Comparison of ENCODE assay signal across 8 cellular contexts in genomic region chr2:88054300-88055048, GRCh38. TPM values are rescaled to one million over a fixed set of nuclear protein-coding genes. Genes with fewer than 3 reads are reported as not detected.
DNase-seq lines count a peak whose midpoint lies in the region; ATAC-seq and TF ChIP-seq lines count a peak whose summit lies in the region.

No MANE protein-coding gene starts in this region.

- peak overlapping the region; percentile 71 for H2BK5ac ChIP-seq in IMR-90 (ENCODE audit: low read depth, low read length, poor library complexity, severe bottlenecking)

- H3K27ac ChIP-seq in AG04450 (ENCODE audit: low read depth, low read length) (peak overlapping the region; percentile 94), IMR-90 (ENCODE audit: insufficient read depth, low read length) (peak overlapping the region; percentile 88), liver (ENCODE audit: low read depth in 1 of 2, low read length in 2 of 2) (peak overlapping the region; percentile 92 to 96), urinary bladder (ENCODE audit: low read depth) (peak overlapping the region; percentile 77)

- H2BK120ac ChIP-seq in IMR-90 (ENCODE audit: low read depth, low read length) = 0 out of 2 replicates have a peak overlapping the region, but pooled peaks have one; percentile 41

- peak overlapping the region; percentile 95; the same call in 1 of the 2 replicates for H4K91ac ChIP-seq in IMR-90 (ENCODE audit: insufficient read depth, low read depth, low read length)

- peak overlapping the region; percentile 81 for H2AK5ac ChIP-seq in IMR-90 (ENCODE audit: low read depth, low read length)

- H4K5ac ChIP-seq in IMR-90 (ENCODE audit: low read depth, low read length) = peak overlapping the region; percentile 53

- H4K20me1 ChIP-seq in IMR-90 (ENCODE audit: insufficient read depth, low read length) = no peaks in the 10 kb centered on the region; the same call in 1 of the 2 replicates

- intact Hi-C loops in IMR-90 (cut with micrococcal nuclease) = loop anchor here (1.0 kb wide), 1 partner anchor 16 kb away; no protein-coding TSS in a partner anchor

- H3K18ac ChIP-seq in IMR-90 (ENCODE audit: low read depth, low read length) = peak overlapping the region; percentile 75

- TF ChIP-seq RAD21 in IMR-90 (IDR thresholded peaks at IDR 0.05; ENCODE audit: low read length) = no peak
- TF ChIP-seq RAD21 in liver (IDR thresholded peaks at IDR 0.05) = no peak

- peak overlapping the region; percentile 98 for H3K9ac ChIP-seq in IMR-90 (ENCODE audit: low read depth, low read length)
- H3K9ac ChIP-seq in liver (ENCODE audit: low read depth in 1 of 2, low read length in 2 of 2) = peak overlapping the region; percentile 82 to 87

- TSS peak; percentile 20 for BruUV-seq in IMR-90 (replicated peaks; lab: Mats Ljungman, UMichigan)

- peak overlapping the region; percentile 92 for H3K4ac ChIP-seq in IMR-90 (ENCODE audit: low read depth, low read length)

- WGBS in IMR-90 (ENCODE audit: extremely low coverage in 2 of 2, insufficient read length in 1 of 2), 2 experiments = 63% methylated on average over 17 of the region's 22 CpGs; no CpG with 5 or more reads in 1 of the 2 experiments
- WGBS in liver = 52% methylated on average over 22 of the region's 22 CpGs
- 37% methylated on average over 22 of the region's 22 CpGs for WGBS in urinary bladder

- peak overlapping the region; percentile 84 for H2AK9ac ChIP-seq in IMR-90 (replicated peaks; ENCODE audit: low read depth, low read length, poor library complexity)

- H3K9me3 ChIP-seq in AG04450 (ENCODE audit: control insufficient read depth, insufficient read depth, low read length) (peaks cover 3% of the 10 kb centered on the region; the same call in 1 of the 2 replicates), IMR-90 (ENCODE audit: control insufficient read depth, insufficient read depth, low read length) (no peaks in the 10 kb centered on the region), liver (ENCODE audit: control insufficient read depth in 4 of 4, low read length in 3 of 4) (no peaks in the 10 kb centered on the region)

- H3K4me3 ChIP-seq in AG04450 (ENCODE audit: low read depth, low read length) = peak overlapping the region; percentile 80
- H3K4me3 ChIP-seq in IMR-90 (ENCODE audit: insufficient read depth, low read depth, low read length) = peak overlapping the region; percentile 95
- H3K4me3 ChIP-seq in astrocyte of the cerebellum (ENCODE audit: low read depth, low read length) = peak overlapping the region; percentile 72
- peak overlapping the region; percentile 72 to 99 (median 90) for H3K4me3 ChIP-seq in liver (ENCODE audit: low read depth in 1 of 3, low read length in 3 of 3)
- peak overlapping the region; percentile 87 for H3K4me3 ChIP-seq in urinary bladder (ENCODE audit: low read depth, low read length)

- H3K23ac ChIP-seq in IMR-90 (ENCODE audit: low read depth, low read length) = peak overlapping the region; percentile 99

- H3K14ac ChIP-seq in IMR-90 (replicated peaks; ENCODE audit: low read depth, low read length) = peak overlapping the region; percentile 98

- H4K8ac ChIP-seq in IMR-90 (ENCODE audit: low read depth in 2 of 2, low read length in 2 of 2) = peak overlapping the region; percentile 96 to 98

- POLR2A ChIA-PET in AG04450 (lab: Yijun Ruan, JAX) (interaction anchor here (0.8 to 1.2 kb wide), 4 partner anchors 13 to 38 kb away, joined by 3 to 6 read pairs (median 4); no protein-coding TSS in a partner anchor), IMR-90 (lab: Charles Lee; ENCODE audit: unreplicated experiment) (no interaction called here)

- ATAC-seq in IMR-90 (ENCODE audit: low read depth) (no peak), HG03159 (IDR thresholded peaks at IDR 0.05; ENCODE audit: unreplicated experiment) (no peak)

- peak overlapping the region; percentile 98 for H3K4me2 ChIP-seq in IMR-90 (ENCODE audit: low read depth, low read length)

- no peak overlapping the region for H2BK15ac ChIP-seq in IMR-90 (ENCODE audit: low read depth, low read length)

- CTCF ChIA-PET in AG04450 (lab: Charles Lee) (interaction anchor here (0.7 kb wide), 1 partner anchor 637 kb away, joined by 3 read pairs; no protein-coding TSS in a partner anchor), IMR-90 (lab: Yijun Ruan, JAX) (no interaction called here)

- H3K56ac ChIP-seq in IMR-90 (ENCODE audit: extremely low read depth, insufficient read depth, low read length) = peak overlapping the region; percentile 95

- peaks cover 11% of the 10 kb centered on the region for H3K4me1 ChIP-seq in IMR-90 (ENCODE audit: control insufficient read depth, insufficient read depth, low read length)
- H3K4me1 ChIP-seq in liver (ENCODE audit: control insufficient read depth in 4 of 4, insufficient read depth in 4 of 4, low read length in 3 of 4) = peaks cover 4 to 27% (median 17%) of the 10 kb centered on the region in 4 donors
- no peaks in the 10 kb centered on the region for H3K4me1 ChIP-seq in urinary bladder (ENCODE audit: insufficient read depth)

- H3K9me1 ChIP-seq in IMR-90 (ENCODE audit: insufficient read depth, low read length) = peaks cover 13% of the 10 kb centered on the region

- in situ Hi-C loops in IMR-90 (cut with MboI; ENCODE audit: low sequenced_read_pairs) = loop anchor here (25.0 kb wide), 1 partner anchor 608 kb away; no protein-coding TSS in a partner anchor
- in situ Hi-C loops in astrocyte of the cerebellum (cut with HindIII; ENCODE audit: low sequenced_read_pairs) = no loop called here

- H2AFZ ChIP-seq in IMR-90 (replicated peaks; ENCODE audit: low read length, poor library complexity) = peak overlapping the region; percentile 90

- peaks cover 26 to 49% of the 10 kb centered on the region in 2 experiments for H3K79me1 ChIP-seq in IMR-90 (ENCODE audit: low read depth in 1 of 2, low read length in 2 of 2)

- no peak for DNase-seq in AG04450 (ENCODE audit: low read depth, low spot score)
- DNase-seq in IMR-90 = no peak
- DNase-seq in astrocyte of the cerebellum (ENCODE audit: low read depth) = no peak
- no peak for DNase-seq in SW480 (ENCODE audit: low spot score)
- DNase-seq in kidney tubule cell (ENCODE audit: low spot score) = no peak

- no peak for TF ChIP-seq POLR2A in IMR-90 (IDR thresholded peaks at IDR 0.05; ENCODE audit: low read depth, low read length)

- H3K27me3 ChIP-seq in AG04450 (ENCODE audit: control insufficient read depth, insufficient read depth, low read length) = no peaks in the 10 kb centered on the region
- H3K27me3 ChIP-seq in IMR-90 (ENCODE audit: control insufficient read depth, insufficient read depth, low read length) = no peaks in the 10 kb centered on the region
- H3K27me3 ChIP-seq in liver (ENCODE audit: control insufficient read depth in 4 of 4, insufficient read depth in 4 of 4, low read length in 3 of 4) = no peaks in the 10 kb centered on the region

- dilution Hi-C loops in IMR-90 (cut with HindIII; ENCODE audit: low sequenced_read_pairs, unreplicated experiment) = no loop called here

- H3K36me3 ChIP-seq in IMR-90 (ENCODE audit: control insufficient read depth, insufficient read depth, low read length) (peaks cover under 1% of the 10 kb centered on the region; the same call in 1 of the 2 replicates), liver (ENCODE audit: control insufficient read depth in 4 of 4, insufficient read depth in 3 of 4, low read depth in 1 of 4, low read length in 3 of 4) (no peaks in the 10 kb centered on the region), urinary bladder (ENCODE audit: insufficient read depth) (no peaks in the 10 kb centered on the region)

- TF ChIP-seq CTCF in AG04450 (IDR thresholded peaks at IDR 0.05; ENCODE audit: low read depth, low read length) (no peak), IMR-90 (conservative IDR thresholded peaks at IDR 0.05; ENCODE audit: low read depth, low read length) (no peak), astrocyte of the cerebellum (IDR thresholded peaks at IDR 0.05; ENCODE audit: low read depth, low read length, missing control alignments) (no peak), liver (IDR thresholded peaks at IDR 0.05; ENCODE audit: low read depth, low read length, missing input control) (no peak)

- H2BK20ac ChIP-seq in IMR-90 (ENCODE audit: low read depth, low read length) = no peak overlapping the region

TF ChIP-seq in IMR-90, 13 proteins besides CTCF, POLR2A, EP300 and RAD21:
- no peak for TF ChIP-seq RCOR1 (IDR thresholded peaks at IDR 0.05; ENCODE audit: insufficient replicate concordance, low read length)
- TF ChIP-seq MAZ (IDR thresholded peaks at IDR 0.05; ENCODE audit: borderline replicate concordance, low read depth, low read length) = no peak
- TF ChIP-seq MAFK (IDR thresholded peaks at IDR 0.05; ENCODE audit: low read depth, low read length) = peak; percentile 36
TF ChIP-seq in IMR-90: peak in this region for 1.

TF ChIP-seq in liver, 16 proteins besides CTCF, POLR2A, EP300 and RAD21 (continues in another document):
- TF ChIP-seq HNF4A (conservative IDR thresholded peaks at IDR 0.05) = no peak

RNA-seq across cellular contexts. Expression of gene KRCC1, which starts 1.1 kb away (rescaled TPM):
- 26.7 and 42.6 TPM in 2 replicates for polyA plus RNA-seq in AG04450 (2011; rRNA removed)
- 5.4 and 10.4 TPM in 2 replicates for polyA minus RNA-seq in AG04450 (2011; rRNA and poly(A)+ RNA removed)
- total RNA-seq in IMR-90 (2012; rRNA removed) = 16.5 and 22.8 TPM in 2 replicates
- 11.9 and 14.3 TPM in 2 replicates for polyA plus RNA-seq in IMR-90 (2012; rRNA removed)
- 1.4 and 2.2 TPM in 2 replicates for polyA plus RNA-seq in IMR-90 (2012; cell fraction: cytosol; rRNA removed)
- 1.2 and 10.8 TPM in 2 replicates for polyA plus RNA-seq in IMR-90 (2012; cell fraction: nucleus; rRNA removed; ENCODE audit: low replicate concordance)
- 10 to 100 TPM in 1 of 2 donors, 1 to 10 TPM in 1; 7.0 to 10.0 TPM for total RNA-seq in liver
- polyA plus RNA-seq in liver = 10 to 100 TPM; 12.9 to 14.8 TPM
- 35.3 TPM for total RNA-seq in urinary bladder
- polyA plus RNA-seq in urinary bladder = 28.0 TPM

RNA-seq across cellular contexts. Expression of gene SMYD1, which starts 13.2 kb away (rescaled TPM):
- not detected in 2 replicates for polyA plus RNA-seq in AG04450 (2011; rRNA removed)
- polyA minus RNA-seq in AG04450 (2011; rRNA and poly(A)+ RNA removed) = not detected in 2 replicates
- not detected in 2 replicates for total RNA-seq in IMR-90 (2012; rRNA removed)
- polyA plus RNA-seq in IMR-90 (2012; rRNA removed) = not detected in 2 replicates
- polyA plus RNA-seq in IMR-90 (2012; cell fraction: cytosol; rRNA removed) = not detected in 2 replicates
- not detected in 2 replicates for polyA plus RNA-seq in IMR-90 (2012; cell fraction: nucleus; rRNA removed; ENCODE audit: low replicate concordance)
- total RNA-seq in liver = not detected
- not detected for polyA plus RNA-seq in liver
- total RNA-seq in urinary bladder = 5.7 TPM
- 0.06 TPM for polyA plus RNA-seq in urinary bladder

RNA-seq across cellular contexts. Expression of gene RNU2-63P, which starts 38.1 kb away (rescaled TPM):
- polyA plus RNA-seq in AG04450 (2011; rRNA removed) (not detected in 2 replicates), IMR-90 (2012; rRNA removed) (not detected in 2 replicates), liver (not detected), urinary bladder (not detected)
- 207 and 388 TPM in 2 replicates for polyA minus RNA-seq in AG04450 (2011; rRNA and poly(A)+ RNA removed)
- total RNA-seq in IMR-90 (2012; rRNA removed) (under 0.01 and 174 TPM in 2 replicates), liver (not detected), urinary bladder (not detected)
- polyA plus RNA-seq in IMR-90 (2012; cell fraction: cytosol; rRNA removed) = not detected in 2 replicates
- not detected in 2 replicates for polyA plus RNA-seq in IMR-90 (2012; cell fraction: nucleus; rRNA removed; ENCODE audit: low replicate concordance)
